ENCODE assay signal across 27 cellular contexts in genomic region chr5:74325866-74326265, GRCh38.
DNase-seq lines count a peak whose midpoint lies in the region; ATAC-seq and TF ChIP-seq lines count a peak whose summit lies in the region.
"Had no signal": no experiment of that assay in that cellular context is flagged by ENCODE, and none has a peak within 500 bp of the region (broad histone marks: within the 10 kb centered on the region; RNA-seq: fewer than 3 reads in every experiment).

No MANE protein-coding gene starts in this region.

- 87% methylated on average over 2 of the region's 2 CpGs for WGBS in right lobe of liver (ENCODE audit: insufficient coverage, low coverage, low lambda C conversion rate, missing lambda C conversion rate)

- BruUV-seq in MCF 10A (replicated peaks; lab: Mats Ljungman, UMichigan) = no TSS peak

- TF ChIP-seq CTCF in MCF 10A (IDR thresholded peaks at IDR 0.05; ENCODE audit: unreplicated experiment) (no peak), breast epithelium (IDR thresholded peaks at IDR 0.05) (no peak), kidney epithelial cell (IDR thresholded peaks at IDR 0.05; ENCODE audit: insufficient read depth, low read length, poor library complexity, severe bottlenecking) (no peak), right lobe of liver (IDR thresholded peaks at IDR 0.05) (no peak)

- H3K27me3 ChIP-seq in breast epithelium (no peaks in the 10 kb centered on the region), kidney epithelial cell (ENCODE audit: control insufficient read depth, insufficient read depth, low read length) (no peaks in the 10 kb centered on the region), right lobe of liver (no peaks in the 10 kb centered on the region)
- H3K27me3 ChIP-seq: esophagus squamous epithelium, ovary had no signal

- H3K27me3 Mint-ChIP-seq in MCF 10A (ENCODE audit: insufficient read depth, unreplicated experiment) = no peaks in the 10 kb centered on the region
- H3K27me3 Mint-ChIP-seq: type B pancreatic cell had no signal

- H3K27ac ChIP-seq in breast epithelium = no peak overlapping the region
- no peak overlapping the region for H3K27ac ChIP-seq in right lobe of liver
- H3K27ac ChIP-seq: 22Rv1, C4-2B, esophagus squamous epithelium, ovary had no signal

- H3K9me3 ChIP-seq in breast epithelium (no peaks in the 10 kb centered on the region), right lobe of liver (no peaks in the 10 kb centered on the region)
- H3K9me3 ChIP-seq: esophagus squamous epithelium, ovary had no signal

- POLR2A ChIA-PET in MCF 10A (lab: Yijun Ruan, JAX) = interaction anchor here (1.5 kb wide), 1 partner anchor 312 kb away, joined by 4 read pairs; no protein-coding TSS in a partner anchor

- no peaks in the 10 kb centered on the region for H3K9me3 Mint-ChIP-seq in MCF 10A (ENCODE audit: unreplicated experiment)
- H3K9me3 Mint-ChIP-seq: activated CD4-positive, alpha-beta T cell treated with anti-CD3 and anti-CD28 coated beads, Interleukin-2, amount 10 ng/mL, durations not matched to agents 24 days and 14 days; naive B cell; stimulated activated naive CD8-positive, alpha-beta T cell treated with anti-CD3 and anti-CD28 coated beads, Interleukin-15, Interleukin-2, amounts not matched to agents 100 ng/mL and 50 ng/mL, for 24 hours; T-cell had no signal

- H3K27ac Mint-ChIP-seq in MCF 10A (ENCODE audit: low read depth, unreplicated experiment) = no peak overlapping the region
- H3K27ac Mint-ChIP-seq: activated CD4-positive, alpha-beta T cell treated with anti-CD3 and anti-CD28 coated beads, Interleukin-2, amount 10 ng/mL, durations not matched to agents 24 days and 14 days; stimulated activated naive CD8-positive, alpha-beta T cell treated with anti-CD3 and anti-CD28 coated beads, Interleukin-15, Interleukin-2, amounts not matched to agents 100 ng/mL and 50 ng/mL, for 24 hours; T-cell had no signal

- CTCF ChIA-PET in MCF 10A (lab: Yijun Ruan, JAX) = no interaction called here

- intact Hi-C loops in MCF 10A (cut with micrococcal nuclease) (no loop called here), breast epithelium (cut with DNase I; ENCODE audit: low total_unique reads) (no loop called here), right lobe of liver (cut with DNase I) (no loop called here)

- no peak for ATAC-seq in right lobe of liver
- ATAC-seq in GM21737 (IDR thresholded peaks at IDR 0.05; ENCODE audit: unreplicated experiment) = no peak
- ATAC-seq in HG02884 (IDR thresholded peaks at IDR 0.05; ENCODE audit: unreplicated experiment) = no peak
- ATAC-seq: T-cell had no signal

- H3K36me3 Mint-ChIP-seq in MCF 10A (ENCODE audit: insufficient read depth, unreplicated experiment) = no peaks in the 10 kb centered on the region
- H3K36me3 Mint-ChIP-seq: naive B cell, T-cell, type B pancreatic cell had no signal

- H3K4me3 ChIP-seq in breast epithelium (no peak overlapping the region), kidney epithelial cell (ENCODE audit: low read depth, low read length) (no peak overlapping the region), right lobe of liver (no peak overlapping the region)
- H3K4me3 ChIP-seq: esophagus squamous epithelium, lung, ovary had no signal

- H3K4me1 ChIP-seq in breast epithelium (no peaks in the 10 kb centered on the region), right lobe of liver (no peaks in the 10 kb centered on the region)

- H3K4me3 Mint-ChIP-seq in MCF 10A (ENCODE audit: unreplicated experiment) = no peak overlapping the region
- H3K4me3 Mint-ChIP-seq: activated CD4-positive, alpha-beta T cell treated with anti-CD3 and anti-CD28 coated beads, Interleukin-2, amount 10 ng/mL, durations not matched to agents 24 days and 14 days; naive B cell; stimulated activated naive CD8-positive, alpha-beta T cell treated with anti-CD3 and anti-CD28 coated beads, Interleukin-15, Interleukin-2, amounts not matched to agents 100 ng/mL and 50 ng/mL, for 24 hours; T-cell; type B pancreatic cell had no signal

- H3K4me1 Mint-ChIP-seq in MCF 10A (ENCODE audit: insufficient read depth, unreplicated experiment) = peaks cover 17% of the 10 kb centered on the region

- DNase-seq in MCF 10A (ENCODE audit: unreplicated experiment) (peak; percentile 39), breast epithelium (ENCODE audit: low spot score in 2 of 2) (no peak), astrocyte of the hippocampus (ENCODE audit: low read depth, low spot score) (peak; percentile 42), kidney epithelial cell (ENCODE audit: low read depth) (peak; percentile 61), right lobe of liver (no peak), NCI-H2029 (lab: John Stamatoyannopoulos, UW) (no peak)
- DNase-seq: activated CD4-positive, alpha-beta T cell treated with anti-CD3 and anti-CD28 coated beads, Interleukin-2, amount 10 ng/mL, durations not matched to agents 24 days and 14 days; activated CD8-positive, alpha-beta memory T cell treated with anti-CD3 and anti-CD28 coated beads, Interleukin-2, amount 50 U/mL, for 48 hours; activated effector memory CD4-positive, alpha-beta T cell treated with anti-CD3 and anti-CD28 coated beads, Interleukin-2, amount 50 U/mL, for 16 hours; caudate nucleus; esophagus squamous epithelium; glutamatergic neuron; Karpas-422; naive B cell; NCI-H1105; NCI-H526 treated with DMSO at 0.1 percent for 48 hours; ovary; Right ventricle myocardium superior; stimulated activated CD4-positive, alpha-beta T cell treated with anti-CD3 and anti-CD28 coated beads, Interleukin-1b, Interleukin-23, amount 100 ng/mL, for 48 hours had no signal

- H3K36me3 ChIP-seq in breast epithelium (no peaks in the 10 kb centered on the region), kidney epithelial cell (ENCODE audit: control insufficient read depth, insufficient read depth, low read length) (no peaks in the 10 kb centered on the region), right lobe of liver (no peaks in the 10 kb centered on the region)
- H3K36me3 ChIP-seq: esophagus squamous epithelium, ovary had no signal

- TF ChIP-seq POLR2A in breast epithelium (IDR thresholded peaks at IDR 0.05) = no peak
- no peak for TF ChIP-seq POLR2A in right lobe of liver (IDR thresholded peaks at IDR 0.05)

Comparison
In these comparisons a context has a peak if more than half of its experiments do, and no peak if none do; other contexts are left out.
1. DNase-seq: peak in MCF 10A (single experiment), astrocyte of the hippocampus (single experiment) and kidney epithelial cell (single experiment); none in breast epithelium (0 of 2), right lobe of liver (0 of 3) and NCI-H2029 (single experiment).